21 cellular contexts compared by ENCODE assay signal in genomic region chr5:80688648-80689420, GRCh38.
"Had no signal": no experiment of that assay in that cellular context is flagged by ENCODE, and none has a peak within 500 bp of the region (broad histone marks: within the 10 kb centered on the region; RNA-seq: fewer than 3 reads in every experiment).

No MANE protein-coding gene starts in this region.

- H3K4me3 Mint-ChIP-seq: activated CD8-positive, alpha-beta T cell treated with anti-CD3 and anti-CD28 coated beads, Interleukin-2, amount 10 ng/mL, durations not matched to agents 7 days and 5 days; brain; neural progenitor cell had no signal

- H3K27me3 ChIP-seq: colonic mucosa, neural progenitor cell had no signal

- H3K27ac Mint-ChIP-seq: neural progenitor cell, progenitor cell of endocrine pancreas had no signal

- H3K27ac ChIP-seq: colonic mucosa, neural progenitor cell had no signal

- H3K4me1 ChIP-seq: colonic mucosa, neural progenitor cell had no signal

- H3K36me3 ChIP-seq: colonic mucosa, neural progenitor cell had no signal

- H3K27me3 Mint-ChIP-seq: brain, progenitor cell of endocrine pancreas had no signal

- H3K4me3 ChIP-seq: colonic mucosa, neural progenitor cell had no signal

- ATAC-seq: activated CD8-positive, alpha-beta T cell treated with anti-CD3 and anti-CD28 coated beads, Interleukin-2, amount 10 ng/mL, durations not matched to agents 7 days and 5 days; left lobe of liver had no signal

- DNase-seq: activated CD4-positive, alpha-beta T cell treated with anti-CD3 and anti-CD28 coated beads for 48 hours; activated CD4-positive, CD25-positive, alpha-beta regulatory T cell; activated CD8-positive, alpha-beta T cell treated with anti-CD3 and anti-CD28 coated beads, Interleukin-2, amount 10 ng/mL, durations not matched to agents 7 days and 5 days; activated gamma-delta T cell; activated T-cell treated with anti-CD3 and anti-CD28 coated beads, Interleukin-2, amount 50 U/mL, for 48 hours; anterior cingulate cortex; caudate nucleus; colonic mucosa; erythroblast; foreskin melanocyte; kidney; midbrain; stimulated activated CD4-positive, alpha-beta T cell treated with anti-CD3 and anti-CD28 coated beads, Interleukin-2, amount 100 ng/mL, for 24 hours; stimulated activated naive CD8-positive, alpha-beta T cell treated with anti-CD3 and anti-CD28 coated beads, Interleukin-15, Interleukin-2, amounts not matched to agents 100 U/mL and 50 U/mL, for 24 hours; T-helper 1 cell; T-helper 9 cell; trophoblast cell had no signal

- H3K4me1 Mint-ChIP-seq: neural progenitor cell had no signal

- H3K9me3 ChIP-seq: colonic mucosa had no signal
